In genomic region chr18:45370190-45371010, GRCh38 we compare ENCODE assay signal across 13 cellular contexts.
DNase-seq lines count a peak whose midpoint lies in the region; ATAC-seq lines count a peak whose summit lies in the region.
"Had no signal": no experiment of that assay in that cellular context is flagged by ENCODE, and none has a peak within 500 bp of the region (broad histone marks: within the 10 kb centered on the region; RNA-seq: fewer than 3 reads in every experiment).

No MANE protein-coding gene starts in this region.

- peak overlapping the region; percentile 86 for H3K27ac ChIP-seq in subcutaneous abdominal adipose tissue (ENCODE audit: low read depth, low read length)
- H3K27ac ChIP-seq: 22Rv1, right lobe of liver had no signal

- H3K4me3 ChIP-seq in adipocyte (ENCODE audit: low read length) (no peak overlapping the region), subcutaneous abdominal adipose tissue (ENCODE audit: low read depth in 1 of 5, low read length in 5 of 5) (no peak overlapping the region)
- H3K4me3 ChIP-seq: right lobe of liver had no signal

- no peaks in the 10 kb centered on the region for H3K9me3 ChIP-seq in adipocyte (ENCODE audit: control insufficient read depth, low read length)
- no peaks in the 10 kb centered on the region for H3K9me3 ChIP-seq in subcutaneous abdominal adipose tissue (ENCODE audit: control insufficient read depth in 5 of 5, low read length in 5 of 5)
- H3K9me3 ChIP-seq: right lobe of liver had no signal

- H3K36me3 ChIP-seq in adipocyte (ENCODE audit: control insufficient read depth, insufficient read depth, low read length, severe bottlenecking) (no peaks in the 10 kb centered on the region), subcutaneous abdominal adipose tissue (ENCODE audit: control insufficient read depth in 5 of 5, insufficient read depth in 5 of 5, low read length in 5 of 5) (no peaks in the 10 kb centered on the region)
- H3K36me3 ChIP-seq: right lobe of liver had no signal

- ATAC-seq in HG02884 (IDR thresholded peaks at IDR 0.05; ENCODE audit: unreplicated experiment) (no peak), HG03521 (IDR thresholded peaks at IDR 0.05; ENCODE audit: unreplicated experiment) (no peak)
- ATAC-seq: right lobe of liver had no signal

- DNase-seq in NCI-H1105 treated with DMSO at 0.1 percent for 48 hours (lab: John Stamatoyannopoulos, UW): peak; percentile 17
- no peak for DNase-seq in NCI-H1105 (lab: John Stamatoyannopoulos, UW)
- DNase-seq in adipocyte (ENCODE audit: low read depth): peak; percentile 74
- peak; percentile 24 for DNase-seq in left kidney (ENCODE audit: low read depth, low spot score)
- no peak for DNase-seq in kidney tubule cell (ENCODE audit: low spot score)
- DNase-seq: activated CD4-positive, alpha-beta memory T cell treated with anti-CD3 and anti-CD28 coated beads, Interleukin-2, amount 10 ng/mL, durations not matched to agents 7 days and 5 days; activated gamma-delta T cell; central memory CD4-positive, alpha-beta T cell; right lobe of liver had no signal

- H3K9ac ChIP-seq in adipocyte (ENCODE audit: low read length) (no peak overlapping the region), subcutaneous abdominal adipose tissue (ENCODE audit: low read length in 5 of 5) (peak overlapping the region in 1 of 5 donors; percentile 57)

- no peaks in the 10 kb centered on the region for H3K27me3 ChIP-seq in adipocyte (replicated peaks; ENCODE audit: control insufficient read depth, insufficient read depth, low read length)
- peaks cover 0 to 3% (median 0%) of the 10 kb centered on the region in 5 donors for H3K27me3 ChIP-seq in subcutaneous abdominal adipose tissue (ENCODE audit: control insufficient read depth in 5 of 5, insufficient read depth in 4 of 5, low read length in 5 of 5)
- H3K27me3 ChIP-seq: right lobe of liver had no signal

- H3K4me1 ChIP-seq in adipocyte (ENCODE audit: control insufficient read depth, insufficient read depth, low read length): peaks cover 23% of the 10 kb centered on the region
- peaks cover 7 to 30% (median 10%) of the 10 kb centered on the region in 5 donors for H3K4me1 ChIP-seq in subcutaneous abdominal adipose tissue (ENCODE audit: control insufficient read depth in 5 of 5, insufficient read depth in 5 of 5, low read length in 5 of 5)
- H3K4me1 ChIP-seq: right lobe of liver had no signal

Comparison
In these comparisons a context has a peak if more than half of its experiments do, and no peak if none do; other contexts are left out.
1. DNase-seq: peak in NCI-H1105 treated with DMSO at 0.1 percent for 48 hours (single experiment), adipocyte (single experiment) and left kidney (single experiment); none in NCI-H1105 (single experiment) and kidney tubule cell (single experiment).